Comparison of ENCODE assay signal across 8 cellular contexts in the genomic region with DNA sequence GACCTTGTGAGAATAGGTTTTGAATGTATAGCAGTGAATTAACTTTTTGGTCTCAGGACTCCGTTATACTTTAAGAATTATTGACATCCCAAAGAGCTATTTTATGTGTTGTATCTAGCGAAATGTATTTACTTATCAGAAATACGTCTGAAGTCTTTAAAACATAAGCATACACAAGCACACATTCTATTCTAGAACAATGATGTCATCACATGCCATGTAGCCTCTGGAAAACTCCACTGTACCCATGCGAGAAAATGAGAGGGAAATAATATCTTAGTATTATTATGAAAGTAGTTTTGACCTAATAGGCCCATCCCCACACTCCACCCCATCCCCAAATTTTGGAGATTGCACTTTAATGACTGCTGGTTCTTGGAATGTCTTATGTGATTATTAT. TPM values are rescaled to one million over a fixed set of nuclear protein-coding genes. Genes with fewer than 3 reads are reported as not detected.
A peak's percentile ranks its signal among the peaks of the same experiment; 100 is the strongest.
DNase-seq lines count a peak whose midpoint lies in the region; ATAC-seq, FAIRE-seq and TF ChIP-seq lines count a peak whose summit lies in the region.

No MANE protein-coding gene starts in this region.

- H3K27ac Mint-ChIP-seq in activated naive CD4-positive, alpha-beta T cell treated with anti-CD3 and anti-CD28 coated beads, Interleukin-2, amount 10 ng/mL, durations not matched to agents 7 days and 5 days, result no peak overlapping the region

- intact Hi-C loops in GM12878 (cut with micrococcal nuclease; ENCODE audit: unreplicated experiment) (no loop called here), left colon (cut with DNase I, micrococcal nuclease) (no loop called here)

- ATAC-seq in GM12878 (no peak), upper lobe of left lung (ENCODE audit: low FRiP score in 2 of 2) (no peak), left colon (no peak), GM21381 (IDR thresholded peaks at IDR 0.05; ENCODE audit: unreplicated experiment) (no peak)

- H3K9me3 ChIP-seq in GM12878 (replicated peaks; ENCODE audit: control insufficient read depth, insufficient read depth, low read length) (no peaks in the 10 kb centered on the region), liver (ENCODE audit: control insufficient read depth in 4 of 4, low read length in 3 of 4) (no peaks in the 10 kb centered on the region), upper lobe of left lung (no peaks in the 10 kb centered on the region)

- H3K27me3 ChIP-seq in GM12878 (replicated peaks in 1 of 2; ENCODE audit: control insufficient read depth in 2 of 2, insufficient read depth in 2 of 2, low read length in 1 of 2) (no peaks in the 10 kb centered on the region), liver (ENCODE audit: control insufficient read depth in 4 of 4, insufficient read depth in 4 of 4, low read length in 3 of 4) (no peaks in the 10 kb centered on the region), upper lobe of left lung (no peaks in the 10 kb centered on the region)

- peak overlapping the region; percentile 83 for H3K4me3 Mint-ChIP-seq in activated naive CD4-positive, alpha-beta T cell treated with anti-CD3 and anti-CD28 coated beads, Interleukin-2, amount 10 ng/mL, durations not matched to agents 7 days and 5 days

- peaks cover 3% of the 10 kb centered on the region for H3K4me1 ChIP-seq in GM12878 (ENCODE audit: control insufficient read depth, insufficient read depth, low read length)
- H3K4me1 ChIP-seq in liver (ENCODE audit: control insufficient read depth in 4 of 4, insufficient read depth in 4 of 4, low read length in 3 of 4), result peaks cover 0 to 14% (median 8%) of the 10 kb centered on the region in 4 donors
- peaks cover 16 to 37% (median 24%) of the 10 kb centered on the region in 4 donors for H3K4me1 ChIP-seq in upper lobe of left lung

- peaks cover 76% of the 10 kb centered on the region for H3K4me1 Mint-ChIP-seq in activated naive CD4-positive, alpha-beta T cell treated with anti-CD3 and anti-CD28 coated beads, Interleukin-2, amount 10 ng/mL, durations not matched to agents 7 days and 5 days

- no peak for TF ChIP-seq CTCF in GM12878 (IDR thresholded peaks at IDR 0.05 in 2 of 3, conservative IDR thresholded peaks at IDR 0.05 in 1 of 3; ENCODE audit: control insufficient read depth in 2 of 3, extremely low read depth in 1 of 3, insufficient read depth in 1 of 3, low read depth in 3 of 3, low read length in 3 of 3)
- no peak for TF ChIP-seq CTCF in liver (IDR thresholded peaks at IDR 0.05; ENCODE audit: low read depth, low read length, missing input control)
- TF ChIP-seq CTCF in upper lobe of left lung (IDR thresholded peaks at IDR 0.05), result no peak

- H3K4me3 ChIP-seq in GM12878, result peak overlapping the region; percentile 96
- peak overlapping the region in 2 of 3 donors; percentile 66 to 99 for H3K4me3 ChIP-seq in liver (ENCODE audit: low read depth in 1 of 3, low read length in 3 of 3)
- peak overlapping the region in 3 of 4 donors; percentile 75 to 93 (median 80) for H3K4me3 ChIP-seq in upper lobe of left lung

- TF ChIP-seq EP300 in GM12878 (IDR thresholded peaks at IDR 0.05; ENCODE audit: borderline replicate concordance in 1 of 2, control insufficient read depth in 1 of 2, low read depth in 2 of 2, low read length in 2 of 2), result no peak
- TF ChIP-seq EP300 in upper lobe of left lung (IDR thresholded peaks at IDR 0.05), result no peak

- no peak overlapping the region for H2AFZ ChIP-seq in GM12878 (ENCODE audit: control insufficient read depth, low read depth, low read length)

- peak overlapping the region; percentile 98 for H3K4me2 ChIP-seq in GM12878 (ENCODE audit: control insufficient read depth, insufficient read depth)

- in situ Hi-C loops in GM12878 (cut with MboI), result no loop called here

- H3K79me2 ChIP-seq in GM12878 (ENCODE audit: control insufficient read depth, insufficient read depth, low read length), result peaks cover 36% of the 10 kb centered on the region

- TF ChIP-seq RAD21 in GM12878 (IDR thresholded peaks at IDR 0.05; ENCODE audit: insufficient read depth, low read depth, low read length) (no peak), liver (IDR thresholded peaks at IDR 0.05) (no peak)

- H3K27ac ChIP-seq in GM12878 (ENCODE audit: control insufficient read depth, insufficient read depth), result no peak overlapping the region; the same call in 1 of the 2 replicates
- H3K27ac ChIP-seq in liver (ENCODE audit: low read depth in 1 of 2, low read length in 2 of 2), result no peak overlapping the region
- H3K27ac ChIP-seq in upper lobe of left lung, result peak overlapping the region in 3 of 4 donors; percentile 93 to 96 (median 94)

- no peaks in the 10 kb centered on the region; the same call in 1 of the 2 replicates for H4K20me1 ChIP-seq in GM12878 (ENCODE audit: control insufficient read depth, insufficient read depth)

- no peaks in the 10 kb centered on the region for H3K9me3 Mint-ChIP-seq in activated naive CD4-positive, alpha-beta T cell treated with anti-CD3 and anti-CD28 coated beads, Interleukin-2, amount 10 ng/mL, durations not matched to agents 7 days and 5 days

- no peak for FAIRE-seq in GM12878 (lab: Jason Lieb, UNC)

- POLR2A ChIA-PET in GM12878 (lab: Charles Lee), result no interaction called here

- RAD21 ChIA-PET in GM12878 (lab: Charles Lee; ENCODE audit: unreplicated experiment), result no interaction called here

- WGBS in GM12878 (ENCODE audit: insufficient coverage, insufficient replicate concordance, low lambda C conversion rate, missing lambda C conversion rate), result 90% methylated on average over 4 of the region's 4 CpGs
- 75% methylated on average over 4 of the region's 4 CpGs for WGBS in liver
- WGBS in upper lobe of left lung, 2 donors, result 51 to 59% methylated on average over 4 of the region's 4 CpGs

- H3K9ac ChIP-seq in GM12878 (ENCODE audit: control insufficient read depth, insufficient read depth, low read length) (peak overlapping the region; percentile 99; the same call in 1 of the 2 replicates), liver (ENCODE audit: low read depth in 1 of 2, low read length in 2 of 2) (peak overlapping the region in 1 of 2 donors; percentile 93)

- no peak for DNase-seq in activated naive CD4-positive, alpha-beta T cell treated with anti-CD3 and anti-CD28 coated beads, Interleukin-2, amount 10 ng/mL, durations not matched to agents 7 days and 5 days
- no peak for DNase-seq in activated naive CD4-positive, alpha-beta T cell treated with anti-CD3 and anti-CD28 coated beads, Interleukin-2, amount 50 U/mL, for 16 hours
- no peak for DNase-seq in GM12878 (ENCODE audit: low read depth, low spot score)
- no peak for DNase-seq in upper lobe of left lung
- DNase-seq in left colon, result no peak
- no peak for DNase-seq in NCI-H526 (lab: John Stamatoyannopoulos, UW)

- SMC1A ChIA-PET in GM12878 (lab: Charles Lee; ENCODE audit: uncharacterized antibody, unreplicated experiment), result interaction anchor here (1.4 kb wide), 1 partner anchor 12 kb away, joined by 4 read pairs; no protein-coding TSS in a partner anchor

- H3K36me3 Mint-ChIP-seq in activated naive CD4-positive, alpha-beta T cell treated with anti-CD3 and anti-CD28 coated beads, Interleukin-2, amount 10 ng/mL, durations not matched to agents 7 days and 5 days, result peaks cover 45% of the 10 kb centered on the region

- TF ChIP-seq POLR2A in GM12878 (IDR thresholded peaks at IDR 0.05; ENCODE audit: low read depth, low read length) (no peak), upper lobe of left lung (IDR thresholded peaks at IDR 0.05) (no peak)

- no TSS peak for BruUV-seq in GM12878 (replicated peaks; lab: Mats Ljungman, UMichigan)

- CTCF ChIA-PET in activated naive CD4-positive, alpha-beta T cell treated with anti-CD3 and anti-CD28 coated beads, Interleukin-2, amount 10 ng/mL, durations not matched to agents 7 days and 5 days (lab: Charles Lee), result interaction anchor here (1.1 to 2.3 kb wide), 3 partner anchors 24 to 148 kb away, joined by 3 to 14 read pairs (median 11); no protein-coding TSS in a partner anchor
- CTCF ChIA-PET in GM12878 (lab: Yijun Ruan, JAX), result interaction anchor here (1.0 to 2.9 kb wide), 3 partner anchors 11 to 148 kb away, joined by 4 to 21 read pairs (median 8); no protein-coding TSS in a partner anchor

- H3K36me3 ChIP-seq in GM12878 (ENCODE audit: control insufficient read depth in 2 of 2, insufficient read depth in 2 of 2, low read length in 1 of 2) (peaks cover 1 to 19% of the 10 kb centered on the region in 2 experiments; a peak in 3 of 4 replicates), liver (ENCODE audit: control insufficient read depth in 4 of 4, insufficient read depth in 3 of 4, low read depth in 1 of 4, low read length in 3 of 4) (peaks cover 7 to 33% (median 23%) of the 10 kb centered on the region in 4 donors), upper lobe of left lung (peaks cover 17 to 42% (median 27%) of the 10 kb centered on the region in 4 donors)

- H3K27me3 Mint-ChIP-seq in activated naive CD4-positive, alpha-beta T cell treated with anti-CD3 and anti-CD28 coated beads, Interleukin-2, amount 10 ng/mL, durations not matched to agents 7 days and 5 days, result no peaks in the 10 kb centered on the region

TF ChIP-seq in GM12878, 131 proteins besides CTCF, POLR2A, EP300 and RAD21 (continues in another document):
- no peak for TF ChIP-seq FOS (IDR thresholded peaks at IDR 0.05; ENCODE audit: borderline replicate concordance, extremely low read depth, insufficient read length)

TF ChIP-seq in liver, 16 proteins besides CTCF, POLR2A, EP300 and RAD21 (continues in another document):
- no peak for TF ChIP-seq HNF4G (IDR thresholded peaks at IDR 0.05)
- no peak for TF ChIP-seq GABPA (IDR thresholded peaks at IDR 0.05 in 1 of 2, conservative IDR thresholded peaks at IDR 0.05 in 1 of 2)
- no peak for TF ChIP-seq TAF1 (conservative IDR thresholded peaks at IDR 0.05)
- TF ChIP-seq HNF4A (conservative IDR thresholded peaks at IDR 0.05), result no peak

RNA-seq across cellular contexts. Expression of gene POLR2M, which starts 1.5 kb away (rescaled TPM):
- total RNA-seq in GM12878 (2013; cell fraction: nucleolus; rRNA removed), result 36.1 and 39.7 TPM in 2 replicates
- total RNA-seq in GM12878 (2014; rRNA removed) (170 and 179 TPM in 2 replicates), GM12878 (2014; rRNA removed; fragmentation: Illumina TruSeq; extraction: Trizol) (20.5 and 22.2 TPM in 2 replicates), GM12878 (2021) (42.1 and 47.8 TPM in 2 replicates), liver (100 to 1,000 TPM in 1 of 2 donors, 10 to 100 TPM in 1; 32.2 to 230 TPM), upper lobe of left lung (100 to 1,000 TPM in 2 of 6 donors, 10 to 100 TPM in 4; 40.2 to 553 (median 73.4) TPM), left colon (10 to 100 TPM; 40.8 to 64.4 TPM)
- polyA plus RNA-seq in GM12878 (2011; ENCODE audit: low read depth), result 11.7 TPM
- polyA plus RNA-seq in GM12878 (2011; rRNA removed) (62.1 and 75.6 TPM in 2 replicates), GM12878 (2014; fragmentation: Illumina TruSeq; extraction: Trizol) (25.3 and 33.0 TPM in 2 replicates), GM12878 (2014; fragmentation: Nextera tagmentation; extraction: Ambion mirVana) (1 to 10 TPM; 5.8 to 8.3 TPM), GM12878 (2014; rRNA removed) (255 and 364 TPM in 2 replicates), GM12878 (2016; fragmentation: Nextera tagmentation; extraction: Ambion mirVana) (10 to 100 TPM; 18.4 to 21.3 TPM), liver (10 to 100 TPM in 1 of 2 donors, 1 to 10 TPM in 1; 7.8 to 54.9 TPM)
- 48.3 and 158 TPM in 2 replicates for polyA plus RNA-seq in GM12878 (2011; cell fraction: cytosol; rRNA removed)
- 50.4 and 95.9 TPM in 2 replicates for polyA plus RNA-seq in GM12878 (2011; cell fraction: nucleus; rRNA removed)
- polyA plus RNA-seq in GM12878 (2012), result 42.5 and 66.3 TPM in 2 replicates
- polyA minus RNA-seq in GM12878 (2011; rRNA and poly(A)+ RNA removed), result 51.4 and 60.8 TPM in 2 replicates
- polyA minus RNA-seq in GM12878 (2011; cell fraction: cytosol; rRNA and poly(A)+ RNA removed), result 35.9 and 44.4 TPM in 2 replicates
- polyA minus RNA-seq in GM12878 (2011; cell fraction: nucleus; rRNA and poly(A)+ RNA removed), result 18.6 and 32.8 TPM in 2 replicates

Comparison
In these comparisons a context has a peak if more than half of its experiments do, and no peak if none do; other contexts are left out.
1. H3K27ac ChIP-seq: peak in upper lobe of left lung (3 of 4); none in GM12878 (single experiment) and liver (0 of 2).
2. Peak in every context shown above with its lines, with median percentiles within 50 percentile points of each other: H3K4me3 ChIP-seq.